In genomic region chr12:47079365-47079893, GRCh38 we compare ENCODE assay signal across 8 cellular contexts. TPM values are rescaled to one million over a fixed set of nuclear protein-coding genes. Genes with fewer than 3 reads are reported as not detected.
A peak's percentile ranks its signal among the peaks of the same experiment; 100 is the strongest.
DNase-seq lines count a peak whose midpoint lies in the region; ATAC-seq and TF ChIP-seq lines count a peak whose summit lies in the region.

Gene PCED1B (plus strand): TSS chr12:47079621. CDS start chr12:47235064, 155,443 bp downstream.

- no peak within 1 kb of the TSS for H3K23ac ChIP-seq in H9 (ENCODE audit: insufficient read length, low read depth, low read length)

- peak; percentile 69 for ATAC-seq in WTC11
- no peak for ATAC-seq in HG02970 (IDR thresholded peaks at IDR 0.05; ENCODE audit: low FRiP score, unreplicated experiment)

- H3K4me1 Mint-ChIP-seq in H9 (peaks cover 25 to 47% of the 10 kb centered on the region in 2 experiments), WTC11 (peaks cover 76% of the 10 kb centered on the region)

- H3K9me3 Mint-ChIP-seq in H9 (no peaks in the 10 kb centered on the region), WTC11 (no peaks in the 10 kb centered on the region)

- POLR2A ChIA-PET in WTC11 (lab: Charles Lee): no interaction called here

- H3K27me3 Mint-ChIP-seq in H9 (ENCODE audit: low read depth) (peaks cover 19% of the 10 kb centered on the region), WTC11 (ENCODE audit: low read depth) (peaks cover 18% of the 10 kb centered on the region)

- no peak within 1 kb of the TSS for H4K8ac ChIP-seq in H9 (replicated peaks; ENCODE audit: insufficient read length, low read depth, low read length)

- H3K4me1 ChIP-seq in H9 (ENCODE audit: insufficient read depth, low read length): no peaks in the 10 kb centered on the region; the same call in 1 of the 2 replicates

- peak within 1 kb of the TSS; percentile 43 for H3K9ac ChIP-seq in H9 (ENCODE audit: extremely low read depth, insufficient read length, low read length)

- peak within 1 kb of the TSS; percentile 34 for H2AFZ ChIP-seq in H9 (ENCODE audit: low read length)

- no peak within 1 kb of the TSS for H2AK5ac ChIP-seq in H9 (ENCODE audit: insufficient read length, low read length)

- no peak within 1 kb of the TSS for H2BK5ac ChIP-seq in H9 (ENCODE audit: insufficient read length, low read length)

- H2BK20ac ChIP-seq in H9 (ENCODE audit: low read depth, low read length, poor library complexity, severe bottlenecking): no peak within 1 kb of the TSS

- H3K36me3 Mint-ChIP-seq in H9 (ENCODE audit: insufficient read depth in 1 of 3, low read depth in 3 of 3) (peaks cover 0 to 5% (median 2%) of the 10 kb centered on the region in 3 experiments; a peak in 3 of 7 replicates), WTC11 (no peaks in the 10 kb centered on the region)

- H3K56ac ChIP-seq in H9 (ENCODE audit: insufficient read length, low read depth, low read length): no peak within 1 kb of the TSS

- DNase-seq in ELF-1 (ENCODE audit: low read depth, low spot score) (peak; percentile 77), H9 (peak; percentile 74), NCI-H1105 treated with DMSO at 0.1 percent for 48 hours (lab: John Stamatoyannopoulos, UW) (peak; percentile 68), WTC11 (ENCODE audit: low spot score) (peak; percentile 70), left kidney (ENCODE audit: low read depth, low spot score) (peak; percentile 87)
- peak; percentile 40 for DNase-seq in central memory CD4-positive, alpha-beta T cell
- DNase-seq in stimulated activated CD4-positive, alpha-beta T cell treated with anti-CD3 and anti-CD28 coated beads, Interleukin-2, amount 100 ng/mL, for 4 hours (ENCODE audit: low read depth): peak; percentile 48

- H3K27ac ChIP-seq in H9 (ENCODE audit: insufficient read length, low read depth, low read length): no peak within 1 kb of the TSS

- no peaks in the 10 kb centered on the region for H4K20me1 ChIP-seq in H9 (ENCODE audit: control insufficient read depth, insufficient read depth, insufficient read length)

- H2BK15ac ChIP-seq in H9 (ENCODE audit: low read depth, low read length): no peak within 1 kb of the TSS

- peak within 1 kb of the TSS; percentile 82 to 84 for H3K4me3 Mint-ChIP-seq in H9
- peak within 1 kb of the TSS; percentile 88 for H3K4me3 Mint-ChIP-seq in WTC11

- H3K79me1 ChIP-seq in H9 (ENCODE audit: insufficient read depth, low read depth, low read length, poor library complexity, severe bottlenecking): no peaks in the 10 kb centered on the region

- H2BK120ac ChIP-seq in H9 (ENCODE audit: low read depth, low read length, poor library complexity, severe bottlenecking): no peak within 1 kb of the TSS

- CTCF ChIA-PET in WTC11 (lab: Charles Lee): interaction anchor here (0.6 to 4.8 kb wide), 6 partner anchors 9 to 558 kb away, joined by 3 to 32 read pairs (median 4); no protein-coding TSS in a partner anchor

- H3K27ac Mint-ChIP-seq in H9 (0 out of 7 replicates have a peak within 1 kb of the TSS, but pooled peaks of 1 of the 3 experiments have one; percentile 13), WTC11 (peak within 1 kb of the TSS; percentile 25)

- H3K9me3 ChIP-seq in H9 (ENCODE audit: control insufficient read depth, low read depth, low read length): no peaks in the 10 kb centered on the region

- no CpG with 5 or more reads among the region's 54 CpGs for WGBS in H9 (ENCODE audit: extremely low coverage, insufficient read length, low lambda C conversion rate)

- H3K4ac ChIP-seq in H9 (ENCODE audit: low read depth, low read length): no peak within 1 kb of the TSS

- no peak within 1 kb of the TSS for H3T11ph ChIP-seq in H9 (ENCODE audit: low read length)

- no peak within 1 kb of the TSS for H3K14ac ChIP-seq in H9 (ENCODE audit: insufficient read depth, low read length)

- TF ChIP-seq CTCF in H9 (conservative IDR thresholded peaks at IDR 0.05) (peak; percentile 36; the same call in 2 of the 3 replicates), WTC11 (IDR thresholded peaks at IDR 0.05) (no peak)

- H3K18ac ChIP-seq in H9 (ENCODE audit: insufficient read length, low read depth, low read length): no peak within 1 kb of the TSS

- H3K79me2 ChIP-seq in H9 (ENCODE audit: insufficient read depth, low read length): no peaks in the 10 kb centered on the region

- no peak within 1 kb of the TSS for H4K91ac ChIP-seq in H9 (ENCODE audit: insufficient read length, low read depth, low read length)

- H2BK12ac ChIP-seq in H9 (ENCODE audit: insufficient read length, low read depth, low read length): no peak within 1 kb of the TSS

- peak within 1 kb of the TSS; percentile 87 for H3K4me2 ChIP-seq in H9 (ENCODE audit: insufficient read depth, insufficient read length, low read length)

- peaks cover 4% of the 10 kb centered on the region; the same call in 1 of the 2 replicates for H3K27me3 ChIP-seq in H9 (ENCODE audit: insufficient read depth, low read length)

- peaks cover 13% of the 10 kb centered on the region for H3K23me2 ChIP-seq in H9 (ENCODE audit: insufficient read length, low read depth, low read length, poor library complexity, severe bottlenecking)

- H4K5ac ChIP-seq in H9 (ENCODE audit: insufficient read length, low read depth, low read length): no peak within 1 kb of the TSS

TF ChIP-seq in WTC11, 78 proteins besides CTCF, POLR2A, EP300 and RAD21 (continues in another document):
- no peak for TF ChIP-seq TEAD1 (CRISPR knock-in tag; IDR thresholded peaks at IDR 0.05)
- TF ChIP-seq ESRRA (CRISPR knock-in tag; IDR thresholded peaks at IDR 0.05; ENCODE audit: borderline replicate concordance): no peak
- TF ChIP-seq TP53 (CRISPR knock-in tag; IDR thresholded peaks at IDR 0.05): no peak
- TF ChIP-seq, protein P1, sequence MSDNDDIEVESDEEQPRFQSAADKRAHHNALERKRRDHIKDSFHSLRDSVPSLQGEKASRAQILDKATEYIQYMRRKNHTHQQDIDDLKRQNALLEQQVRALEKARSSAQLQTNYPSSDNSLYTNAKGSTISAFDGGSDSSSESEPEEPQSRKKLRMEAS (CRISPR knock-in tag; IDR thresholded peaks at IDR 0.05): no peak
- TF ChIP-seq ZNF425 (CRISPR knock-in tag; conservative IDR thresholded peaks at IDR 0.05): no peak
- TF ChIP-seq, protein P2, sequence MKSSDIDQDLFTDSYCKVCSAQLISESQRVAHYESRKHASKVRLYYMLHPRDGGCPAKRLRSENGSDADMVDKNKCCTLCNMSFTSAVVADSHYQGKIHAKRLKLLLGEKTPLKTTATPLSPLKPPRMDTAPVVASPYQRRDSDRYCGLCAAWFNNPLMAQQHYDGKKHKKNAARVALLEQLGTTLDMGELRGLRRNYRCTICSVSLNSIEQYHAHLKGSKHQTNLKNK (CRISPR knock-in tag; IDR thresholded peaks at IDR 0.05): no peak
- TF ChIP-seq, protein P3, sequence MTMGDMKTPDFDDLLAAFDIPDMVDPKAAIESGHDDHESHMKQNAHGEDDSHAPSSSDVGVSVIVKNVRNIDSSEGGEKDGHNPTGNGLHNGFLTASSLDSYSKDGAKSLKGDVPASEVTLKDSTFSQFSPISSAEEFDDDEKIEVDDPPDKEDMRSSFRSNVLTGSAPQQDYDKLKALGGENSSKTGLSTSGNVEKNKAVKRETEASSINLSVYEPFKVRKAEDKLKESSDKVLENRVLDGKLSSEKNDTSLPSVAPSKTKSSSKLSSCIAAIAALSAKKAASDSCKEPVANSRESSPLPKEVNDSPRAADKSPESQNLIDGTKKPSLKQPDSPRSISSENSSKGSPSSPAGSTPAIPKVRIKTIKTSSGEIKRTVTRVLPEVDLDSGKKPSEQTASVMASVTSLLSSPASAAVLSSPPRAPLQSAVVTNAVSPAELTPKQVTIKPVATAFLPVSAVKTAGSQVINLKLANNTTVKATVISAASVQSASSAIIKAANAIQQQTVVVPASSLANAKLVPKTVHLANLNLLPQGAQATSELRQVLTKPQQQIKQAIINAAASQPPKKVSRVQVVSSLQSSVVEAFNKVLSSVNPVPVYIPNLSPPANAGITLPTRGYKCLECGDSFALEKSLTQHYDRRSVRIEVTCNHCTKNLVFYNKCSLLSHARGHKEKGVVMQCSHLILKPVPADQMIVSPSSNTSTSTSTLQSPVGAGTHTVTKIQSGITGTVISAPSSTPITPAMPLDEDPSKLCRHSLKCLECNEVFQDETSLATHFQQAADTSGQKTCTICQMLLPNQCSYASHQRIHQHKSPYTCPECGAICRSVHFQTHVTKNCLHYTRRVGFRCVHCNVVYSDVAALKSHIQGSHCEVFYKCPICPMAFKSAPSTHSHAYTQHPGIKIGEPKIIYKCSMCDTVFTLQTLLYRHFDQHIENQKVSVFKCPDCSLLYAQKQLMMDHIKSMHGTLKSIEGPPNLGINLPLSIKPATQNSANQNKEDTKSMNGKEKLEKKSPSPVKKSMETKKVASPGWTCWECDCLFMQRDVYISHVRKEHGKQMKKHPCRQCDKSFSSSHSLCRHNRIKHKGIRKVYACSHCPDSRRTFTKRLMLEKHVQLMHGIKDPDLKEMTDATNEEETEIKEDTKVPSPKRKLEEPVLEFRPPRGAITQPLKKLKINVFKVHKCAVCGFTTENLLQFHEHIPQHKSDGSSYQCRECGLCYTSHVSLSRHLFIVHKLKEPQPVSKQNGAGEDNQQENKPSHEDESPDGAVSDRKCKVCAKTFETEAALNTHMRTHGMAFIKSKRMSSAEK (CRISPR knock-in tag; IDR thresholded peaks at IDR 0.05; ENCODE audit: borderline replicate concordance): no peak
- TF ChIP-seq GTF2I (CRISPR knock-in tag; conservative IDR thresholded peaks at IDR 0.05): no peak

RNA-seq across cellular contexts. Expression of gene PCED1B, which starts in this region (rescaled TPM):
- total RNA-seq in H9 (2021) (3.3 and 3.8 TPM in 2 replicates), WTC11 (2021) (5.9 to 6.7 TPM (median 6.6 TPM) in 3 replicates)
